ENCODE assay signal across 1 cellular context in genomic region chr19:43668406-43669158, GRCh38.
A peak's percentile ranks its signal among the peaks of the same experiment; 100 is the strongest.
TF ChIP-seq lines count a peak whose summit lies in the region.

No MANE protein-coding gene starts in this region.

TF ChIP-seq in HEK293, 187 proteins besides CTCF, POLR2A, EP300 and RAD21 (continued from another document and continues in another):
- TF ChIP-seq, protein P1, sequence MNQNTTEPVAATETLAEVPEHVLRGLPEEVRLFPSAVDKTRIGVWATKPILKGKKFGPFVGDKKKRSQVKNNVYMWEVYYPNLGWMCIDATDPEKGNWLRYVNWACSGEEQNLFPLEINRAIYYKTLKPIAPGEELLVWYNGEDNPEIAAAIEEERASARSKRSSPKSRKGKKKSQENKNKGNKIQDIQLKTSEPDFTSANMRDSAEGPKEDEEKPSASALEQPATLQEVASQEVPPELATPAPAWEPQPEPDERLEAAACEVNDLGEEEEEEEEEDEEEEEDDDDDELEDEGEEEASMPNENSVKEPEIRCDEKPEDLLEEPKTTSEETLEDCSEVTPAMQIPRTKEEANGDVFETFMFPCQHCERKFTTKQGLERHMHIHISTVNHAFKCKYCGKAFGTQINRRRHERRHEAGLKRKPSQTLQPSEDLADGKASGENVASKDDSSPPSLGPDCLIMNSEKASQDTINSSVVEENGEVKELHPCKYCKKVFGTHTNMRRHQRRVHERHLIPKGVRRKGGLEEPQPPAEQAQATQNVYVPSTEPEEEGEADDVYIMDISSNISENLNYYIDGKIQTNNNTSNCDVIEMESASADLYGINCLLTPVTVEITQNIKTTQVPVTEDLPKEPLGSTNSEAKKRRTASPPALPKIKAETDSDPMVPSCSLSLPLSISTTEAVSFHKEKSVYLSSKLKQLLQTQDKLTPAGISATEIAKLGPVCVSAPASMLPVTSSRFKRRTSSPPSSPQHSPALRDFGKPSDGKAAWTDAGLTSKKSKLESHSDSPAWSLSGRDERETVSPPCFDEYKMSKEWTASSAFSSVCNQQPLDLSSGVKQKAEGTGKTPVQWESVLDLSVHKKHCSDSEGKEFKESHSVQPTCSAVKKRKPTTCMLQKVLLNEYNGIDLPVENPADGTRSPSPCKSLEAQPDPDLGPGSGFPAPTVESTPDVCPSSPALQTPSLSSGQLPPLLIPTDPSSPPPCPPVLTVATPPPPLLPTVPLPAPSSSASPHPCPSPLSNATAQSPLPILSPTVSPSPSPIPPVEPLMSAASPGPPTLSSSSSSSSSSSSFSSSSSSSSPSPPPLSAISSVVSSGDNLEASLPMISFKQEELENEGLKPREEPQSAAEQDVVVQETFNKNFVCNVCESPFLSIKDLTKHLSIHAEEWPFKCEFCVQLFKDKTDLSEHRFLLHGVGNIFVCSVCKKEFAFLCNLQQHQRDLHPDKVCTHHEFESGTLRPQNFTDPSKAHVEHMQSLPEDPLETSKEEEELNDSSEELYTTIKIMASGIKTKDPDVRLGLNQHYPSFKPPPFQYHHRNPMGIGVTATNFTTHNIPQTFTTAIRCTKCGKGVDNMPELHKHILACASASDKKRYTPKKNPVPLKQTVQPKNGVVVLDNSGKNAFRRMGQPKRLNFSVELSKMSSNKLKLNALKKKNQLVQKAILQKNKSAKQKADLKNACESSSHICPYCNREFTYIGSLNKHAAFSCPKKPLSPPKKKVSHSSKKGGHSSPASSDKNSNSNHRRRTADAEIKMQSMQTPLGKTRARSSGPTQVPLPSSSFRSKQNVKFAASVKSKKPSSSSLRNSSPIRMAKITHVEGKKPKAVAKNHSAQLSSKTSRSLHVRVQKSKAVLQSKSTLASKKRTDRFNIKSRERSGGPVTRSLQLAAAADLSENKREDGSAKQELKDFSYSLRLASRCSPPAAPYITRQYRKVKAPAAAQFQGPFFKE (tag by site-specific recombination; IDR thresholded peaks at IDR 0.05; ENCODE audit: borderline replicate concordance) = no peak
- TF ChIP-seq ZBTB20 (tag by site-specific recombination; IDR thresholded peaks at IDR 0.05) (peak; percentile 90; the same call in 1 of the 2 replicates), ZNF513 (tag by site-specific recombination; IDR thresholded peaks at IDR 0.05) (no peak), ZNF610 (tag by site-specific recombination; IDR thresholded peaks at IDR 0.05; ENCODE audit: borderline replicate concordance) (no peak; the same call in 1 of the 2 replicates), GLIS2 (tag by site-specific recombination; IDR thresholded peaks at IDR 0.05) (peak; percentile 83; the same call in 1 of the 2 replicates), ZNF843 (tag by site-specific recombination; IDR thresholded peaks at IDR 0.05) (no peak), ZNF274 (IDR thresholded peaks at IDR 0.05; ENCODE audit: low read length) (no peak), ZNF274 (tag by site-specific recombination; IDR thresholded peaks at IDR 0.05; ENCODE audit: borderline replicate concordance) (no peak), MZF1 (tag by site-specific recombination; IDR thresholded peaks at IDR 0.05; ENCODE audit: borderline replicate concordance) (no peak), ZNF549 (tag by site-specific recombination; IDR thresholded peaks at IDR 0.05) (no peak), EGR2 (tag by site-specific recombination; IDR thresholded peaks at IDR 0.05; ENCODE audit: low read depth) (no peak), ZEB2 (tag by site-specific recombination; IDR thresholded peaks at IDR 0.05) (peak; percentile 87), KLF1 (tag by site-specific recombination; IDR thresholded peaks at IDR 0.05) (peak; percentile 90), ZNF488 (tag by site-specific recombination; IDR thresholded peaks at IDR 0.05) (no peak), ZNF48 (tag by site-specific recombination; IDR thresholded peaks at IDR 0.05) (no peak), ZNF26 (tag by site-specific recombination; IDR thresholded peaks at IDR 0.05) (no peak), KLF17 (tag by site-specific recombination; IDR thresholded peaks at IDR 0.05) (peak; percentile 22; the same call in 1 of the 2 replicates), ZNF335 (tag by site-specific recombination; conservative IDR thresholded peaks at IDR 0.05) (peak; percentile 54), ZNF202 (tag by site-specific recombination; IDR thresholded peaks at IDR 0.05; ENCODE audit: borderline replicate concordance) (no peak), MEIS1 (CRISPR knock-in tag; IDR thresholded peaks at IDR 0.05; ENCODE audit: borderline replicate concordance) (no peak), ZNF521 (tag by site-specific recombination; IDR thresholded peaks at IDR 0.05) (no peak), ZNF791 (tag by site-specific recombination; IDR thresholded peaks at IDR 0.05) (no peak), ZNF792 (tag by site-specific recombination; IDR thresholded peaks at IDR 0.05) (no peak), ZNF544 (tag by site-specific recombination; IDR thresholded peaks at IDR 0.05) (no peak), ZNF624 (tag by site-specific recombination; IDR thresholded peaks at IDR 0.05) (no peak), ZNF311 (tag by site-specific recombination; IDR thresholded peaks at IDR 0.05; ENCODE audit: borderline replicate concordance) (no peak), ZNF140 (tag by site-specific recombination; IDR thresholded peaks at IDR 0.05) (no peak), KLF9 (tag by site-specific recombination; IDR thresholded peaks at IDR 0.05; ENCODE audit: low read depth) (peak; percentile 46; the same call in 1 of the 2 replicates), ZNF404 (tag by site-specific recombination; IDR thresholded peaks at IDR 0.05) (no peak), WT1 (tag by site-specific recombination; IDR thresholded peaks at IDR 0.05) (no peak), ZNF157 (tag by site-specific recombination; IDR thresholded peaks at IDR 0.05) (no peak), ZNF501 (tag by site-specific recombination; IDR thresholded peaks at IDR 0.05) (peak; percentile 72; the same call in 1 of the 2 replicates), SETDB1 (IDR thresholded peaks at IDR 0.05; ENCODE audit: insufficient read length, low read length) (no peak), ZNF132 (tag by site-specific recombination; IDR thresholded peaks at IDR 0.05; ENCODE audit: borderline replicate concordance) (no peak), ZNF830 (tag by site-specific recombination; IDR thresholded peaks at IDR 0.05; ENCODE audit: low read depth) (no peak), ZNF623 (tag by site-specific recombination; IDR thresholded peaks at IDR 0.05) (no peak), ZNF19 (tag by site-specific recombination; IDR thresholded peaks at IDR 0.05; ENCODE audit: low read depth) (no peak), ZNF510 (tag by site-specific recombination; IDR thresholded peaks at IDR 0.05; ENCODE audit: insufficient replicate concordance) (no peak), ZNF366 (tag by site-specific recombination; conservative IDR thresholded peaks at IDR 0.05) (peak; percentile 73), ZNF571 (tag by site-specific recombination; IDR thresholded peaks at IDR 0.05) (no peak)
- TF ChIP-seq, protein P2, sequence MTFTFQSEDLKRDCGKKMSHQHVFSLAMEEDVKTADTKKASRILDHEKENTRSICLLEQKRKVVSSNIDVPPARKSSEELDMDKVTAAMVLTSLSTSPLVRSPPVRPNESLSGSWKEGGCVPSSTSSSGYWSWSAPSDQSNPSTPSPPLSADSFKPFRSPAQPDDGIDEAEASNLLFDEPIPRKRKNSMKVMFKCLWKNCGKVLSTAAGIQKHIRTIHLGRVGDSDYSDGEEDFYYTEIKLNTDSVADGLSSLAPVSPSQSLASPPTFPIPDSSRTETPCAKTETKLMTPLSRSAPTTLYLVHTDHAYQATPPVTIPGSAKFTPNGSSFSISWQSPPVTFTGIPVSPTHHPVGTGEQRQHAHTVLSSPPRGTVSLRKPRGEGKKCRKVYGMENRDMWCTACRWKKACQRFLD (tag by site-specific recombination; IDR thresholded peaks at IDR 0.05) = no peak
- TF ChIP-seq, protein P3, sequence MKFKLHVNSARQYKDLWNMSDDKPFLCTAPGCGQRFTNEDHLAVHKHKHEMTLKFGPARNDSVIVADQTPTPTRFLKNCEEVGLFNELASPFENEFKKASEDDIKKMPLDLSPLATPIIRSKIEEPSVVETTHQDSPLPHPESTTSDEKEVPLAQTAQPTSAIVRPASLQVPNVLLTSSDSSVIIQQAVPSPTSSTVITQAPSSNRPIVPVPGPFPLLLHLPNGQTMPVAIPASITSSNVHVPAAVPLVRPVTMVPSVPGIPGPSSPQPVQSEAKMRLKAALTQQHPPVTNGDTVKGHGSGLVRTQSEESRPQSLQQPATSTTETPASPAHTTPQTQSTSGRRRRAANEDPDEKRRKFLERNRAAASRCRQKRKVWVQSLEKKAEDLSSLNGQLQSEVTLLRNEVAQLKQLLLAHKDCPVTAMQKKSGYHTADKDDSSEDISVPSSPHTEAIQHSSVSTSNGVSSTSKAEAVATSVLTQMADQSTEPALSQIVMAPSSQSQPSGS (tag by site-specific recombination; IDR thresholded peaks at IDR 0.05; ENCODE audit: low read depth) = no peak
- TF ChIP-seq, protein P4, sequence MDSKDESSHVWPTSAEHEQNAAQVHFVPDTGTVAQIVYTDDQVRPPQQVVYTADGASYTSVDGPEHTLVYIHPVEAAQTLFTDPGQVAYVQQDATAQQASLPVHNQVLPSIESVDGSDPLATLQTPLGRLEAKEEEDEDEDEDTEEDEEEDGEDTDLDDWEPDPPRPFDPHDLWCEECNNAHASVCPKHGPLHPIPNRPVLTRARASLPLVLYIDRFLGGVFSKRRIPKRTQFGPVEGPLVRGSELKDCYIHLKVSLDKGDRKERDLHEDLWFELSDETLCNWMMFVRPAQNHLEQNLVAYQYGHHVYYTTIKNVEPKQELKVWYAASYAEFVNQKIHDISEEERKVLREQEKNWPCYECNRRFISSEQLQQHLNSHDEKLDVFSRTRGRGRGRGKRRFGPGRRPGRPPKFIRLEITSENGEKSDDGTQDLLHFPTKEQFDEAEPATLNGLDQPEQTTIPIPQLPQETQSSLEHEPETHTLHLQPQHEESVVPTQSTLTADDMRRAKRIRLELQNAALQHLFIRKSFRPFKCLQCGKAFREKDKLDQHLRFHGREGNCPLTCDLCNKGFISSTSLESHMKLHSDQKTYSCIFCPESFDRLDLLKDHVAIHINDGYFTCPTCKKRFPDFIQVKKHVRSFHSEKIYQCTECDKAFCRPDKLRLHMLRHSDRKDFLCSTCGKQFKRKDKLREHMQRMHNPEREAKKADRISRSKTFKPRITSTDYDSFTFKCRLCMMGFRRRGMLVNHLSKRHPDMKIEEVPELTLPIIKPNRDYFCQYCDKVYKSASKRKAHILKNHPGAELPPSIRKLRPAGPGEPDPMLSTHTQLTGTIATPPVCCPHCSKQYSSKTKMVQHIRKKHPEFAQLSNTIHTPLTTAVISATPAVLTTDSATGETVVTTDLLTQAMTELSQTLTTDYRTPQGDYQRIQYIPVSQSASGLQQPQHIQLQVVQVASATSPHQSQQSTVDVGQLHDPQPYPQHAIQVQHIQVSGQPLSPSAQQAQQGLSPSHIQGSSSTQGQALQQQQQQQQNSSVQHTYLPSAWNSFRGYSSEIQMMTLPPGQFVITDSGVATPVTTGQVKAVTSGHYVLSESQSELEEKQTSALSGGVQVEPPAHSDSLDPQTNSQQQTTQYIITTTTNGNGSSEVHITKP (tag by site-specific recombination; IDR thresholded peaks at IDR 0.05) = peak; percentile 63
- TF ChIP-seq, protein P5, sequence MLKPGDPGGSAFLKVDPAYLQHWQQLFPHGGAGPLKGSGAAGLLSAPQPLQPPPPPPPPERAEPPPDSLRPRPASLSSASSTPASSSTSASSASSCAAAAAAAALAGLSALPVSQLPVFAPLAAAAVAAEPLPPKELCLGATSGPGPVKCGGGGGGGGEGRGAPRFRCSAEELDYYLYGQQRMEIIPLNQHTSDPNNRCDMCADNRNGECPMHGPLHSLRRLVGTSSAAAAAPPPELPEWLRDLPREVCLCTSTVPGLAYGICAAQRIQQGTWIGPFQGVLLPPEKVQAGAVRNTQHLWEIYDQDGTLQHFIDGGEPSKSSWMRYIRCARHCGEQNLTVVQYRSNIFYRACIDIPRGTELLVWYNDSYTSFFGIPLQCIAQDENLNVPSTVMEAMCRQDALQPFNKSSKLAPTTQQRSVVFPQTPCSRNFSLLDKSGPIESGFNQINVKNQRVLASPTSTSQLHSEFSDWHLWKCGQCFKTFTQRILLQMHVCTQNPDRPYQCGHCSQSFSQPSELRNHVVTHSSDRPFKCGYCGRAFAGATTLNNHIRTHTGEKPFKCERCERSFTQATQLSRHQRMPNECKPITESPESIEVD (tag by site-specific recombination; IDR thresholded peaks at IDR 0.05) = no peak
